Comparison of ENCODE assay signal across 8 cellular contexts in genomic region chr7:76862241-76862640, GRCh38.
A peak's percentile ranks its signal among the peaks of the same experiment; 100 is the strongest.
DNase-seq lines count a peak whose midpoint lies in the region; ATAC-seq, FAIRE-seq and TF ChIP-seq lines count a peak whose summit lies in the region.
"Not testable (repeated sequence)": the region's sequence is repeated elsewhere in the genome, so short reads cannot be mapped to it uniquely, and the experiment has no call there.

No MANE protein-coding gene starts in this region.

- TF ChIP-seq POLR2A in GM12892 (IDR thresholded peaks at IDR 0.05; ENCODE audit: low read depth, low read length); GM12878 (IDR thresholded peaks at IDR 0.05; ENCODE audit: low read depth, low read length): not testable (repeated sequence)

- H3K4me3 ChIP-seq in GM12878, result not testable (repeated sequence)

- not testable (repeated sequence) for TF ChIP-seq EP300 in GM12878 (IDR thresholded peaks at IDR 0.05; ENCODE audit: borderline replicate concordance in 1 of 2, control insufficient read depth in 1 of 2, low read depth in 2 of 2, low read length in 2 of 2)

- H3K4me1 Mint-ChIP-seq in stimulated activated naive CD8-positive, alpha-beta T cell treated with anti-CD3 and anti-CD28 coated beads, Interleukin-15, amount 100 ng/mL, for 72 hours, result not testable (repeated sequence)

- intact Hi-C loops in GM12878 (cut with micrococcal nuclease; ENCODE audit: unreplicated experiment), result not testable (repeated sequence)

- RAD21 ChIA-PET in GM12878 (lab: Charles Lee; ENCODE audit: unreplicated experiment), result not testable (repeated sequence)

- BruUV-seq in GM12878 (replicated peaks; lab: Mats Ljungman, UMichigan), result not testable (repeated sequence)

- H4K20me1 ChIP-seq in GM12878 (ENCODE audit: control insufficient read depth, insufficient read depth), result not testable (repeated sequence)

- not testable (repeated sequence) for H3K9ac ChIP-seq in GM12878 (ENCODE audit: control insufficient read depth, insufficient read depth, low read length)

- CTCF ChIA-PET in GM12878 (lab: Yijun Ruan, JAX), result not testable (repeated sequence)

- ATAC-seq in GM18909 (IDR thresholded peaks at IDR 0.05; ENCODE audit: poor library complexity, unreplicated experiment) (peak; percentile 47), GM19438 (IDR thresholded peaks at IDR 0.05; ENCODE audit: low read depth, unreplicated experiment) (peak; percentile 59), GM21825 (IDR thresholded peaks at IDR 0.05; ENCODE audit: unreplicated experiment) (peak; percentile 40), HG03108 (IDR thresholded peaks at IDR 0.05; ENCODE audit: unreplicated experiment) (peak; percentile 47), HG03520 (IDR thresholded peaks at IDR 0.05; ENCODE audit: unreplicated experiment) (peak; percentile 41), GM12878 (peak; percentile 65)
- peak; percentile 26 for ATAC-seq in stimulated activated naive CD8-positive, alpha-beta T cell treated with anti-CD3 and anti-CD28 coated beads, Interleukin-15, amount 100 ng/mL, for 72 hours

- H3K4me1 ChIP-seq in GM12878 (ENCODE audit: control insufficient read depth, insufficient read depth, low read length), result not testable (repeated sequence)

- TF ChIP-seq RAD21 in GM12878 (IDR thresholded peaks at IDR 0.05; ENCODE audit: insufficient read depth, low read depth, low read length), result not testable (repeated sequence)

- H3K27ac Mint-ChIP-seq in stimulated activated naive CD8-positive, alpha-beta T cell treated with anti-CD3 and anti-CD28 coated beads, Interleukin-15, amount 100 ng/mL, for 72 hours, result peak overlapping the region in 1 of 2 donors; percentile 31

- H3K36me3 ChIP-seq in GM12878 (ENCODE audit: control insufficient read depth in 2 of 2, insufficient read depth in 2 of 2, low read length in 1 of 2), result not testable (repeated sequence)

- SMC1A ChIA-PET in GM12878 (lab: Charles Lee; ENCODE audit: uncharacterized antibody, unreplicated experiment), result not testable (repeated sequence)

- not testable (repeated sequence) for H3K9me3 ChIP-seq in GM12878 (replicated peaks; ENCODE audit: control insufficient read depth, insufficient read depth, low read length)

- not testable (repeated sequence) for TF ChIP-seq CTCF in GM12878 (IDR thresholded peaks at IDR 0.05 in 2 of 3, conservative IDR thresholded peaks at IDR 0.05 in 1 of 3; ENCODE audit: control insufficient read depth in 2 of 3, extremely low read depth in 1 of 3, insufficient read depth in 1 of 3, low read depth in 3 of 3, low read length in 3 of 3)

- H3K27me3 Mint-ChIP-seq in stimulated activated naive CD8-positive, alpha-beta T cell treated with anti-CD3 and anti-CD28 coated beads, Interleukin-15, amount 100 ng/mL, for 72 hours, result not testable (repeated sequence)

- not testable (repeated sequence) for H3K79me2 ChIP-seq in GM12878 (ENCODE audit: control insufficient read depth, insufficient read depth, low read length)

- H3K27ac ChIP-seq in GM12878 (ENCODE audit: control insufficient read depth, insufficient read depth), result peak overlapping the region; percentile 37; the same call in 1 of the 2 replicates

- not testable (repeated sequence) for DNase-seq in GM12892 (ENCODE audit: insufficient read length); GM12878 (ENCODE audit: low read depth, low spot score); stimulated activated naive CD8-positive, alpha-beta T cell treated with anti-CD3 and anti-CD28 coated beads, Interleukin-15, amount 100 ng/mL, for 72 hours

- H3K4me3 Mint-ChIP-seq in stimulated activated naive CD8-positive, alpha-beta T cell treated with anti-CD3 and anti-CD28 coated beads, Interleukin-15, amount 100 ng/mL, for 72 hours, result not testable (repeated sequence)

- 0 out of 2 replicates have a peak overlapping the region, but pooled peaks have one; percentile 17 for H3K4me2 ChIP-seq in GM12878 (ENCODE audit: control insufficient read depth, insufficient read depth)

- not testable (repeated sequence) for H3K9me3 Mint-ChIP-seq in stimulated activated naive CD8-positive, alpha-beta T cell treated with anti-CD3 and anti-CD28 coated beads, Interleukin-15, amount 100 ng/mL, for 72 hours

- H2AFZ ChIP-seq in GM12878 (ENCODE audit: control insufficient read depth, low read depth, low read length), result peak overlapping the region; percentile 63; the same call in 1 of the 2 replicates

- peak; percentile 94 for FAIRE-seq in GM12892 (lab: Jason Lieb, UNC)
- FAIRE-seq in GM12878 (lab: Jason Lieb, UNC), result not testable (repeated sequence)

- in situ Hi-C loops in GM12878 (cut with MboI), result not testable (repeated sequence)

- not testable (repeated sequence) for H3K27me3 ChIP-seq in GM12878 (replicated peaks in 1 of 2; ENCODE audit: control insufficient read depth in 2 of 2, insufficient read depth in 2 of 2, low read length in 1 of 2)

- POLR2A ChIA-PET in GM12878 (lab: Charles Lee), result not testable (repeated sequence)

TF ChIP-seq in GM12878, 131 proteins besides CTCF, POLR2A, EP300 and RAD21:
- TF ChIP-seq CUX1 (IDR thresholded peaks at IDR 0.05; ENCODE audit: insufficient replicate concordance, low read depth, low read length), result peak; percentile 38
